ENCODE assay signal across 1 cellular context in the genomic region with DNA sequence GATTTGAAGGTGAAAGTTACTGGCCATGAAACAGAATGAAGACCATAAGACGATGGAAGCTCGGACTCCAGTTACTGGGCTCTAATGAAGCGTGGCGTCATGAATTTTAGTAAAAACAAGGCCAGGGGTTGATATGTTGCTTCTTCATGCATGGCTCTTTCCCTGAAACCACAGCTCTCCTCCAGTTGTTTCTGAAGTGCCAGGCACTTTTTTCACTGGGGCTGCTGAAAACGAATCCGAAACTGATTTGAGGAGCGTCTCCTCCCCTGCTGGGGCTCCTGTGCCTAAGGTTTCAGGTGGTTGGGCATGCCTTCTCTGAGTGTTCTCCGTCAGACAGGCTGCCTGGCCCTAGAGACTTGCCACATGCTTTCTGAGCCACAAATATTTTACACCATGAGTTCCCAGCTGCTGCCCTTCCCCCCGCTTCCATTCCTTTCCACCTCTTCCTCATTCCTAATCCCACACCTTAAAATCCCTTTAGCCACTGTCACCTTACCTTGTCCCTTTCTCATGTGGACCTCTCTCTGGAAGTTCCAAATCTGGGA.
TF ChIP-seq lines count a peak whose summit lies in the region.

No MANE protein-coding gene starts in this region.

TF ChIP-seq in HepG2, 621 proteins besides CTCF, POLR2A, EP300 and RAD21:
- TF ChIP-seq, protein P1, sequence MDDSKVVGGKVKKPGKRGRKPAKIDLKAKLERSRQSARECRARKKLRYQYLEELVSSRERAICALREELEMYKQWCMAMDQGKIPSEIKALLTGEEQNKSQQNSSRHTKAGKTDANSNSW (CRISPR knock-in tag; IDR thresholded peaks at IDR 0.05; ENCODE audit: borderline replicate concordance), result no peak
- no peak for TF ChIP-seq ZNF530 (CRISPR knock-in tag; IDR thresholded peaks at IDR 0.05; ENCODE audit: low read depth)
- TF ChIP-seq ZNF256 (CRISPR knock-in tag; conservative IDR thresholded peaks at IDR 0.05), result no peak
- no peak for TF ChIP-seq MAZ (IDR thresholded peaks at IDR 0.05; ENCODE audit: borderline replicate concordance, low read depth, low read length)
- no peak for TF ChIP-seq MAZ (CRISPR knock-in tag; IDR thresholded peaks at IDR 0.05; ENCODE audit: low read depth)
- no peak for TF ChIP-seq ZNF484 (CRISPR knock-in tag; IDR thresholded peaks at IDR 0.05; ENCODE audit: borderline replicate concordance, low read depth)
- TF ChIP-seq, protein P2, sequence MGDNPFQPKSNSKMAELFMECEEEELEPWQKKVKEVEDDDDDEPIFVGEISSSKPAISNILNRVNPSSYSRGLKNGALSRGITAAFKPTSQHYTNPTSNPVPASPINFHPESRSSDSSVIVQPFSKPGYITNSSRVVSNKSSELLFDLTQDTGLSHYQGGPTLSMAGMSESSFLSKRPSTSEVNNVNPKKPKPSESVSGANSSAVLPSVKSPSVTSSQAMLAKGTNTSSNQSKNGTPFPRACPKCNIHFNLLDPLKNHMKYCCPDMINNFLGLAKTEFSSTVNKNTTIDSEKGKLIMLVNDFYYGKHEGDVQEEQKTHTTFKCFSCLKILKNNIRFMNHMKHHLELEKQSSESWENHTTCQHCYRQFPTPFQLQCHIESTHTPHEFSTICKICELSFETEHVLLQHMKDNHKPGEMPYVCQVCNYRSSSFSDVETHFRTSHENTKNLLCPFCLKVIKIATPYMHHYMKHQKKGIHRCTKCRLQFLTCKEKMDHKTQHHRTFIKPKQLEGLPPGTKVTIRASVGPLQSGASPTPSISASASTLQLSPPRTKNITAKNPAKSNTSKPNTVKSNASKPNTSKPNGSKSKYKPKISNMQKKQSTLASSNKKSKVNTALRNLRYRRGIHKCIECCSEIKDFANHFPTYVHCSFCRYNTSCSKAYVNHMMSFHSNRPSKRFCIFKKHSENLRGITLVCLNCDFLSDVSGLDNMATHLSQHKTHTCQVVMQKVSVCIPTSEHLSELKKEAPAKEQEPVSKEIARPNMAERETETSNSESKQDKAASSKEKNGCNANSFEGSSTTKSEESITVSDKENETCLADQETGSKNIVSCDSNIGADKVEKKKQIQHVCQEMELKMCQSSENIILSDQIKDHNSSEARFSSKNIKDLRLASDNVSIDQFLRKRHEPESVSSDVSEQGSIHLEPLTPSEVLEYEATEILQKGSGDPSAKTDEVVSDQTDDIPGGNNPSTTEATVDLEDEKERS (CRISPR knock-in tag; IDR thresholded peaks at IDR 0.05), result no peak
- TF ChIP-seq ZFP36L1 (CRISPR knock-in tag; IDR thresholded peaks at IDR 0.05), result no peak
- TF ChIP-seq FOXC1 (CRISPR knock-in tag; IDR thresholded peaks at IDR 0.05; ENCODE audit: borderline replicate concordance), result no peak
- TF ChIP-seq ZNF350 (CRISPR knock-in tag; IDR thresholded peaks at IDR 0.05; ENCODE audit: borderline replicate concordance, low read depth), result no peak
- TF ChIP-seq ZMAT3 (CRISPR knock-in tag; conservative IDR thresholded peaks at IDR 0.05), result no peak
- no peak for TF ChIP-seq KLF9 (CRISPR knock-in tag; IDR thresholded peaks at IDR 0.05; ENCODE audit: low read depth)
- TF ChIP-seq DNMT3B (CRISPR knock-in tag; conservative IDR thresholded peaks at IDR 0.05), result no peak
- no peak for TF ChIP-seq TOE1 (CRISPR knock-in tag; IDR thresholded peaks at IDR 0.05)
- no peak for TF ChIP-seq ASH2L (IDR thresholded peaks at IDR 0.05; ENCODE audit: insufficient read length, low read depth, low read length)
